ENCODE assay signal across 15 cellular contexts in genomic region chr10:5461914-5462840, GRCh38. TPM values are rescaled to one million over a fixed set of nuclear protein-coding genes. Genes with fewer than 3 reads are reported as not detected.
DNase-seq lines count a peak whose midpoint lies in the region; ATAC-seq and TF ChIP-seq lines count a peak whose summit lies in the region.
"Had no signal": no experiment of that assay in that cellular context is flagged by ENCODE, and none has a peak within 500 bp of the region (broad histone marks: within the 10 kb centered on the region; RNA-seq: fewer than 3 reads in every experiment).

No MANE protein-coding gene starts in this region.

- H3K9ac ChIP-seq in neuronal stem cell (ENCODE audit: low read depth, low read length, poor library complexity) = no peak overlapping the region

- H3K27ac ChIP-seq in tibial nerve = peak overlapping the region in 3 of 4 donors; percentile 3 to 73 (median 20)
- H3K27ac ChIP-seq in neuronal stem cell (replicated peaks; ENCODE audit: low read length) = no peak overlapping the region

- POLR2A ChIA-PET in activated naive CD8-positive, alpha-beta T cell treated with anti-CD3 and anti-CD28 coated beads, Interleukin-2, amount 10 ng/mL, durations not matched to agents 7 days and 5 days (lab: Charles Lee) = no interaction called here

- H3K36me3 ChIP-seq in tibial nerve (peaks cover 0 to 26% (median 0%) of the 10 kb centered on the region in 3 donors), neuronal stem cell (replicated peaks in 1 of 2; ENCODE audit: control insufficient read depth in 2 of 2, insufficient read depth in 2 of 2, low read length in 2 of 2) (peaks cover 16 to 45% of the 10 kb centered on the region in 2 donors)

- H3K18ac ChIP-seq in neuronal stem cell (ENCODE audit: low read length) = no peak overlapping the region

- H3K27me3 ChIP-seq in tibial nerve (no peaks in the 10 kb centered on the region), neuronal stem cell (ENCODE audit: control insufficient read depth in 3 of 3, insufficient read depth in 3 of 3, low read depth in 1 of 3, low read length in 3 of 3) (no peaks in the 10 kb centered on the region)
- H3K27me3 ChIP-seq: left lung had no signal

- no peak for DNase-seq in activated naive CD8-positive, alpha-beta T cell treated with anti-CD3 and anti-CD28 coated beads, Interleukin-2, amount 10 ng/mL, durations not matched to agents 7 days and 5 days
- no peak for DNase-seq in activated naive CD8-positive, alpha-beta T cell treated with anti-CD3 and anti-CD28 coated beads, Interleukin-2, amount 50 U/mL, for 24 hours
- DNase-seq in choroid plexus epithelial cell (ENCODE audit: low read depth) (peak; percentile 53), left lobe of liver (ENCODE audit: low spot score) (no peak), tibial nerve (ENCODE audit: low spot score in 2 of 2) (no peak), neuronal stem cell (ENCODE audit: low spot score) (no peak)
- no peak for DNase-seq in activated CD4-positive, CD25-positive, alpha-beta regulatory T cell (lab: John Stamatoyannopoulos, UW)
- DNase-seq: central memory CD4-positive, alpha-beta T cell; KG1; left lung; NCI-H2227 treated with DMSO at 0.1 percent for 48 hours had no signal

- peaks cover 23% of the 10 kb centered on the region for H3K36me3 Mint-ChIP-seq in activated naive CD8-positive, alpha-beta T cell treated with anti-CD3 and anti-CD28 coated beads, Interleukin-2, amount 10 ng/mL, durations not matched to agents 7 days and 5 days
- H3K36me3 Mint-ChIP-seq in activated naive CD8-positive, alpha-beta T cell treated with anti-CD3 and anti-CD28 coated beads, Interleukin-2, amount 50 U/mL, for 24 hours (ENCODE audit: low read depth) = peaks cover 16% of the 10 kb centered on the region

- peak overlapping the region; percentile 9 for H3K27ac Mint-ChIP-seq in activated naive CD8-positive, alpha-beta T cell treated with anti-CD3 and anti-CD28 coated beads, Interleukin-2, amount 10 ng/mL, durations not matched to agents 7 days and 5 days
- no peak overlapping the region for H3K27ac Mint-ChIP-seq in activated naive CD8-positive, alpha-beta T cell treated with anti-CD3 and anti-CD28 coated beads, Interleukin-2, amount 50 U/mL, for 24 hours

- no peak overlapping the region for H3K14ac ChIP-seq in neuronal stem cell (ENCODE audit: low read length)

- no peak overlapping the region for H2BK12ac ChIP-seq in neuronal stem cell (ENCODE audit: low read length)

- no peak for TF ChIP-seq POLR2A in tibial nerve (IDR thresholded peaks at IDR 0.05)

- ATAC-seq in activated naive CD8-positive, alpha-beta T cell treated with anti-CD3 and anti-CD28 coated beads, Interleukin-2, amount 10 ng/mL, durations not matched to agents 7 days and 5 days (ENCODE audit: low read depth) = no peak
- no peak for ATAC-seq in activated naive CD8-positive, alpha-beta T cell treated with anti-CD3 and anti-CD28 coated beads, Interleukin-2, amount 50 U/mL, for 24 hours
- peak; percentile 16 for ATAC-seq in left lobe of liver
- ATAC-seq in GM18907 (IDR thresholded peaks at IDR 0.05; ENCODE audit: unreplicated experiment) = no peak
- ATAC-seq: left lung had no signal

- no peak overlapping the region for H2BK15ac ChIP-seq in neuronal stem cell (ENCODE audit: low read length)

- peaks cover 2% of the 10 kb centered on the region for H3K27me3 Mint-ChIP-seq in activated naive CD8-positive, alpha-beta T cell treated with anti-CD3 and anti-CD28 coated beads, Interleukin-2, amount 10 ng/mL, durations not matched to agents 7 days and 5 days
- no peaks in the 10 kb centered on the region for H3K27me3 Mint-ChIP-seq in activated naive CD8-positive, alpha-beta T cell treated with anti-CD3 and anti-CD28 coated beads, Interleukin-2, amount 50 U/mL, for 24 hours

- H3K79me1 ChIP-seq in neuronal stem cell (ENCODE audit: low read depth, low read length) = no peaks in the 10 kb centered on the region

- H3K9me3 Mint-ChIP-seq in activated naive CD8-positive, alpha-beta T cell treated with anti-CD3 and anti-CD28 coated beads, Interleukin-2, amount 10 ng/mL, durations not matched to agents 7 days and 5 days = no peaks in the 10 kb centered on the region
- no peaks in the 10 kb centered on the region for H3K9me3 Mint-ChIP-seq in activated naive CD8-positive, alpha-beta T cell treated with anti-CD3 and anti-CD28 coated beads, Interleukin-2, amount 50 U/mL, for 24 hours

- H4K8ac ChIP-seq in neuronal stem cell (ENCODE audit: low read depth, low read length) = no peak overlapping the region

- TF ChIP-seq CTCF in choroid plexus epithelial cell (conservative IDR thresholded peaks at IDR 0.05; ENCODE audit: low read depth, low read length) (no peak), tibial nerve (IDR thresholded peaks at IDR 0.05) (no peak)

- H3K23ac ChIP-seq in neuronal stem cell (ENCODE audit: low read depth, low read length, poor library complexity) = no peak overlapping the region

- H3K4ac ChIP-seq in neuronal stem cell (ENCODE audit: low read length) = no peak overlapping the region

- no peak for TF ChIP-seq EP300 in tibial nerve (IDR thresholded peaks at IDR 0.05)

- no peak overlapping the region for H3K4me3 Mint-ChIP-seq in activated naive CD8-positive, alpha-beta T cell treated with anti-CD3 and anti-CD28 coated beads, Interleukin-2, amount 10 ng/mL, durations not matched to agents 7 days and 5 days
- no peak overlapping the region for H3K4me3 Mint-ChIP-seq in activated naive CD8-positive, alpha-beta T cell treated with anti-CD3 and anti-CD28 coated beads, Interleukin-2, amount 50 U/mL, for 24 hours

- no peak overlapping the region for H3K4me2 ChIP-seq in neuronal stem cell (ENCODE audit: insufficient read depth, low read length, poor library complexity, severe bottlenecking)

- H2AK5ac ChIP-seq in neuronal stem cell (ENCODE audit: low read depth, low read length) = no peak overlapping the region

- WGBS in tibial nerve, 2 donors = 41 to 43% methylated on average over 17 of the region's 17 CpGs
- WGBS in neuronal stem cell (ENCODE audit: extremely low coverage in 2 of 2, insufficient read length in 2 of 2, insufficient replicate concordance in 1 of 2), 2 donors = no CpG with 5 or more reads among the region's 17 CpGs

- no peak overlapping the region for H3K4me3 ChIP-seq in choroid plexus epithelial cell (ENCODE audit: low read depth, low read length)
- H3K4me3 ChIP-seq in tibial nerve = peak overlapping the region in 1 of 4 donors; percentile 2
- H3K4me3 ChIP-seq in neuronal stem cell (ENCODE audit: low read length in 2 of 2) = no peak overlapping the region
- H3K4me3 ChIP-seq: left lung had no signal

- H3K9me3 ChIP-seq in tibial nerve (no peaks in the 10 kb centered on the region), neuronal stem cell (replicated peaks in 1 of 2; ENCODE audit: control insufficient read depth in 2 of 2, insufficient read depth in 1 of 2, low read depth in 1 of 2, low read length in 2 of 2) (peaks cover 13 to 14% of the 10 kb centered on the region in 2 donors)
- H3K9me3 ChIP-seq: left lung had no signal

- H2BK5ac ChIP-seq in neuronal stem cell (ENCODE audit: low read length) = no peak overlapping the region

- H3K4me1 ChIP-seq in tibial nerve (peaks cover 0 to 31% (median 9%) of the 10 kb centered on the region in 4 donors), neuronal stem cell (ENCODE audit: control insufficient read depth in 2 of 2, insufficient read depth in 1 of 2, low read depth in 1 of 2, low read length in 2 of 2) (peaks cover 7% of the 10 kb centered on the region in 2 donors)

- peaks cover 7% of the 10 kb centered on the region for H3K4me1 Mint-ChIP-seq in activated naive CD8-positive, alpha-beta T cell treated with anti-CD3 and anti-CD28 coated beads, Interleukin-2, amount 10 ng/mL, durations not matched to agents 7 days and 5 days
- H3K4me1 Mint-ChIP-seq in activated naive CD8-positive, alpha-beta T cell treated with anti-CD3 and anti-CD28 coated beads, Interleukin-2, amount 50 U/mL, for 24 hours = peaks cover 8% of the 10 kb centered on the region

- H2AFZ ChIP-seq in neuronal stem cell (ENCODE audit: low read length) = no peak overlapping the region

- H2BK120ac ChIP-seq in neuronal stem cell (ENCODE audit: low read depth, low read length) = no peak overlapping the region

- H4K91ac ChIP-seq in neuronal stem cell (ENCODE audit: low read depth, low read length, poor library complexity) = no peak overlapping the region

RNA-seq across cellular contexts. Expression of gene CALML5, which starts 37.2 kb away (rescaled TPM):
- not detected for total RNA-seq in activated naive CD8-positive, alpha-beta T cell treated with anti-CD3 and anti-CD28 coated beads, Interleukin-2, amount 10 ng/mL, durations not matched to agents 7 days and 5 days
- total RNA-seq in left lobe of liver = not detected
- not detected for total RNA-seq in tibial nerve
- not detected for polyA plus RNA-seq in neuronal stem cell (2013, experiment 1 of 2)
- not detected for polyA plus RNA-seq in neuronal stem cell (2013, experiment 2 of 2)
- total RNA-seq: left lung, posterior vena cava, RPMI7951, subcutaneous adipose tissue had no signal

RNA-seq across cellular contexts. Expression of gene NET1, which starts 49.8 kb away (rescaled TPM):
- total RNA-seq in activated naive CD8-positive, alpha-beta T cell treated with anti-CD3 and anti-CD28 coated beads, Interleukin-2, amount 10 ng/mL, durations not matched to agents 7 days and 5 days = 10 to 100 TPM; 20.3 to 22.7 TPM
- total RNA-seq in left lobe of liver (58.9 TPM), tibial nerve (100 to 1,000 TPM in 2 of 4 donors, 10 to 100 TPM in 2; 66.0 to 133 (median 91.3) TPM)
- polyA plus RNA-seq in neuronal stem cell (2013, experiment 1 of 2) = 45.2 TPM
- polyA plus RNA-seq in neuronal stem cell (2013, experiment 2 of 2) = 45.1 TPM

RNA-seq across cellular contexts. Expression of gene TUBAL3, which starts 57.5 kb away (rescaled TPM):
- total RNA-seq in activated naive CD8-positive, alpha-beta T cell treated with anti-CD3 and anti-CD28 coated beads, Interleukin-2, amount 10 ng/mL, durations not matched to agents 7 days and 5 days = not detected
- total RNA-seq in left lobe of liver (not detected), tibial nerve (under 1 TPM in 2 of 4 donors, not detected in 2; 0.21 to 0.22 TPM)
- not detected for polyA plus RNA-seq in neuronal stem cell (2013, experiment 1 of 2)
- polyA plus RNA-seq in neuronal stem cell (2013, experiment 2 of 2) = not detected
- total RNA-seq: left lung, posterior vena cava had no signal
